8 cellular contexts compared by ENCODE assay signal in genomic region chr7:73399185-73400050, GRCh38. TPM values are rescaled to one million over a fixed set of nuclear protein-coding genes. Genes with fewer than 3 reads are reported as not detected.
DNase-seq lines count a peak whose midpoint lies in the region; TF ChIP-seq lines count a peak whose summit lies in the region.
"Not testable (repeated sequence)": the region's sequence is repeated elsewhere in the genome, so short reads cannot be mapped to it uniquely, and the experiment has no call there.

No MANE protein-coding gene starts in this region.

- H3K36me3 Mint-ChIP-seq in activated CD4-positive, alpha-beta memory T cell treated with anti-CD3 and anti-CD28 coated beads, Interleukin-2, amount 10 ng/mL, durations not matched to agents 7 days and 5 days (ENCODE audit: low read depth) = not testable (repeated sequence)

- POLR2A ChIA-PET in activated CD4-positive, alpha-beta memory T cell treated with anti-CD3 and anti-CD28 coated beads, Interleukin-2, amount 10 ng/mL, durations not matched to agents 7 days and 5 days (lab: Charles Lee) = not testable (repeated sequence)

- peak overlapping the region; percentile 39 for H3K4me3 Mint-ChIP-seq in activated CD4-positive, alpha-beta memory T cell treated with anti-CD3 and anti-CD28 coated beads, Interleukin-2, amount 10 ng/mL, durations not matched to agents 7 days and 5 days

- CTCF ChIA-PET in activated CD4-positive, alpha-beta memory T cell treated with anti-CD3 and anti-CD28 coated beads, Interleukin-2, amount 10 ng/mL, durations not matched to agents 7 days and 5 days (lab: Charles Lee) = not testable (repeated sequence)

- not testable (repeated sequence) for H3K27ac Mint-ChIP-seq in activated CD4-positive, alpha-beta memory T cell treated with anti-CD3 and anti-CD28 coated beads, Interleukin-2, amount 10 ng/mL, durations not matched to agents 7 days and 5 days

- not testable (repeated sequence) for H3K4me1 Mint-ChIP-seq in activated CD4-positive, alpha-beta memory T cell treated with anti-CD3 and anti-CD28 coated beads, Interleukin-2, amount 10 ng/mL, durations not matched to agents 7 days and 5 days

- DNase-seq in DMS53 treated with DMSO at 0.1 percent for 48 hours (lab: John Stamatoyannopoulos, UW; ENCODE audit: unreplicated experiment) (peak; percentile 49), NCI-H2171 (lab: John Stamatoyannopoulos, UW) (peak; percentile 73), amniotic stem cell (lab: John Stamatoyannopoulos, UW) (peak; percentile 53), fibroblast of pulmonary artery (ENCODE audit: low read depth) (peak; percentile 80), medulla oblongata (ENCODE audit: extremely low spot score) (peak; percentile 52), stromal cell of bone marrow (ENCODE audit: low read depth) (peak; percentile 23)
- peak; percentile 57 for DNase-seq in activated CD4-positive, alpha-beta memory T cell treated with anti-CD3 and anti-CD28 coated beads, Interleukin-2, amount 10 ng/mL, durations not matched to agents 7 days and 5 days
- DNase-seq in stimulated activated CD4-positive, alpha-beta T cell treated with anti-CD3 and anti-CD28 coated beads, Interleukin-12 subunit alpha, Interleukin-12 subunit beta, amount 100 ng/mL, for 24 hours (ENCODE audit: low read depth in 2 of 2) = peak; percentile 51 to 56

- H3K4me3 ChIP-seq in fibroblast of pulmonary artery (replicated peaks; ENCODE audit: low read depth, low read length) = peak overlapping the region; percentile 15

- not testable (repeated sequence) for H3K9me3 Mint-ChIP-seq in activated CD4-positive, alpha-beta memory T cell treated with anti-CD3 and anti-CD28 coated beads, Interleukin-2, amount 10 ng/mL, durations not matched to agents 7 days and 5 days

- H3K27me3 Mint-ChIP-seq in activated CD4-positive, alpha-beta memory T cell treated with anti-CD3 and anti-CD28 coated beads, Interleukin-2, amount 10 ng/mL, durations not matched to agents 7 days and 5 days = not testable (repeated sequence)

- TF ChIP-seq CTCF in fibroblast of pulmonary artery (IDR thresholded peaks at IDR 0.05; ENCODE audit: low read length, missing control alignments) = not testable (repeated sequence)

RNA-seq across cellular contexts. Expression of gene FZD9, which starts 34.2 kb away (rescaled TPM):
- not detected for total RNA-seq in activated CD4-positive, alpha-beta memory T cell treated with anti-CD3 and anti-CD28 coated beads, Interleukin-2, amount 10 ng/mL, durations not matched to agents 7 days and 5 days

Comparison
In these comparisons a context has a peak if more than half of its experiments do, and no peak if none do; other contexts are left out.
1. Peak in every context shown above with its lines: DNase-seq and H3K4me3 ChIP-seq.
2. DNase-seq: peak in every context shown above with its lines; median percentile 80 in fibroblast of pulmonary artery; 73 in NCI-H2171; 57 in activated CD4-positive, alpha-beta memory T cell treated with anti-CD3 and anti-CD28 coated beads, Interleukin-2, amount 10 ng/mL, durations not matched to agents 7 days and 5 days; 54 in stimulated activated CD4-positive, alpha-beta T cell treated with anti-CD3 and anti-CD28 coated beads, Interleukin-12 subunit alpha, Interleukin-12 subunit beta, amount 100 ng/mL, for 24 hours; 53 in amniotic stem cell; 52 in medulla oblongata; 49 in DMS53 treated with DMSO at 0.1 percent for 48 hours; 23 in stromal cell of bone marrow.